8 cellular contexts compared by ENCODE assay signal in genomic region chr4:184648220-184649025, GRCh38. TPM values are rescaled to one million over a fixed set of nuclear protein-coding genes. Genes with fewer than 3 reads are reported as not detected.
DNase-seq lines count a peak whose midpoint lies in the region; ATAC-seq and TF ChIP-seq lines count a peak whose summit lies in the region.

No MANE protein-coding gene starts in this region.

- no peaks in the 10 kb centered on the region for H3K27me3 Mint-ChIP-seq in activated T-helper 17 cell treated with anti-CD3 and anti-CD28 coated beads, Interleukin-2, amount 50 U/mL, for 72 hours
- no peaks in the 10 kb centered on the region for H3K27me3 Mint-ChIP-seq in naive thymus-derived CD8-positive, alpha-beta T cell

- peak; percentile 51 for DNase-seq in NCI-H146 (lab: John Stamatoyannopoulos, UW)
- no peak for DNase-seq in NCI-H146 treated with DMSO at 0.1 percent for 48 hours (lab: John Stamatoyannopoulos, UW; ENCODE audit: unreplicated experiment)
- DNase-seq in NOMO-1 treated with DMSO at 0.1 percent for 48 hours (lab: John Stamatoyannopoulos, UW; ENCODE audit: unreplicated experiment) = peak; percentile 40
- DNase-seq in fibroblast of mammary gland (ENCODE audit: low read depth) = peak; percentile 30
- DNase-seq in naive thymus-derived CD8-positive, alpha-beta T cell = peak; percentile 18 to 70 (median 40)
- DNase-seq in substantia nigra (lab: John Stamatoyannopoulos, UW) = peak in 45 of 49 donors; percentile 3 to 81 (median 47)

- H3K4me1 Mint-ChIP-seq in activated T-helper 17 cell treated with anti-CD3 and anti-CD28 coated beads, Interleukin-2, amount 50 U/mL, for 72 hours = peaks cover 43% of the 10 kb centered on the region
- H3K4me1 Mint-ChIP-seq in naive thymus-derived CD8-positive, alpha-beta T cell = peaks cover 35 to 66% (median 52%) of the 10 kb centered on the region in 4 donors

- H3K36me3 Mint-ChIP-seq in activated T-helper 17 cell treated with anti-CD3 and anti-CD28 coated beads, Interleukin-2, amount 50 U/mL, for 72 hours (ENCODE audit: low read depth) = peaks cover 55% of the 10 kb centered on the region
- H3K36me3 Mint-ChIP-seq in naive thymus-derived CD8-positive, alpha-beta T cell = peaks cover 4 to 26% (median 4%) of the 10 kb centered on the region in 3 donors

- H3K4me3 ChIP-seq in fibroblast of mammary gland (ENCODE audit: control insufficient read depth, low read depth, low read length) = peak overlapping the region; percentile 80

- H3K4me3 Mint-ChIP-seq in activated T-helper 17 cell treated with anti-CD3 and anti-CD28 coated beads, Interleukin-2, amount 50 U/mL, for 72 hours = peak overlapping the region; percentile 98
- peak overlapping the region; percentile 88 to 99 (median 96) for H3K4me3 Mint-ChIP-seq in naive thymus-derived CD8-positive, alpha-beta T cell

- peak overlapping the region; percentile 96 for H3K27ac Mint-ChIP-seq in activated T-helper 17 cell treated with anti-CD3 and anti-CD28 coated beads, Interleukin-2, amount 50 U/mL, for 72 hours
- H3K27ac Mint-ChIP-seq in naive thymus-derived CD8-positive, alpha-beta T cell = peak overlapping the region; percentile 90 to 98 (median 96)

- no peak for TF ChIP-seq CTCF in fibroblast of mammary gland (conservative IDR thresholded peaks at IDR 0.05; ENCODE audit: control insufficient read depth, insufficient read depth, low read depth, low read length)

- no peaks in the 10 kb centered on the region for H3K9me3 Mint-ChIP-seq in activated T-helper 17 cell treated with anti-CD3 and anti-CD28 coated beads, Interleukin-2, amount 50 U/mL, for 72 hours
- no peaks in the 10 kb centered on the region for H3K9me3 Mint-ChIP-seq in naive thymus-derived CD8-positive, alpha-beta T cell

- peak overlapping the region; percentile 89 for H3K27ac ChIP-seq in substantia nigra (ENCODE audit: low read depth, low read length, poor library complexity, severe bottlenecking)

- POLR2A ChIA-PET in naive thymus-derived CD8-positive, alpha-beta T cell (lab: Charles Lee) = interaction anchor here (0.6 to 3.3 kb wide), 15 partner anchors 12 to 1204 kb away, joined by 3 to 18 read pairs (median 4); partner anchors contain the start of genes CDKN2AIP, CENPU, IRF2 and SLC25A4

- ATAC-seq in HG02798 (IDR thresholded peaks at IDR 0.05; ENCODE audit: poor library complexity, unreplicated experiment) = peak; percentile 20
- peak; percentile 23 for ATAC-seq in activated T-helper 17 cell treated with anti-CD3 and anti-CD28 coated beads, Interleukin-2, amount 50 U/mL, for 72 hours (replicated peaks)
- ATAC-seq in naive thymus-derived CD8-positive, alpha-beta T cell = peak; percentile 14 to 25

RNA-seq across cellular contexts. Expression of gene CASP3, which starts 0.8 kb away (rescaled TPM):
- 10 to 100 TPM; 65.2 to 84.9 TPM for total RNA-seq in activated T-helper 17 cell treated with anti-CD3 and anti-CD28 coated beads, Interleukin-2, amount 50 U/mL, for 72 hours
- 10 to 100 TPM; 19.6 to 22.8 TPM for total RNA-seq in naive thymus-derived CD8-positive, alpha-beta T cell
- polyA plus RNA-seq in naive thymus-derived CD8-positive, alpha-beta T cell = 1 to 10 TPM; 1.9 to 4.7 (median 3.3) TPM

RNA-seq across cellular contexts. Expression of gene PRIMPOL, which starts 1.1 kb away (rescaled TPM):
- 10 to 100 TPM; 17.0 to 23.6 TPM for total RNA-seq in activated T-helper 17 cell treated with anti-CD3 and anti-CD28 coated beads, Interleukin-2, amount 50 U/mL, for 72 hours
- 10 to 100 TPM; 16.1 to 17.6 TPM for total RNA-seq in naive thymus-derived CD8-positive, alpha-beta T cell
- polyA plus RNA-seq in naive thymus-derived CD8-positive, alpha-beta T cell = 10 to 100 TPM; 12.1 to 16.5 (median 12.7) TPM
